Comparison of ENCODE assay signal across 21 cellular contexts in genomic region chr2:45145073-45145899, GRCh38.
"Had no signal": no experiment of that assay in that cellular context is flagged by ENCODE, and none has a peak within 500 bp of the region (broad histone marks: within the 10 kb centered on the region; RNA-seq: fewer than 3 reads in every experiment).

No MANE protein-coding gene starts in this region.

- H3K27me3 ChIP-seq: body of pancreas, right atrium auricular region had no signal

- DNase-seq: activated CD4-positive, alpha-beta memory T cell treated with anti-CD3 and anti-CD28 coated beads for 36 hours; activated CD4-positive, CD25-positive, alpha-beta regulatory T cell treated with anti-CD3 and anti-CD28 coated beads, Interleukin-2, amount 50 U/mL, for 72 hours; activated naive CD4-positive, alpha-beta T cell treated with anti-CD3 and anti-CD28 coated beads for 36 hours; activated T-cell treated with anti-CD3 and anti-CD28 coated beads, Interleukin-2, amount 50 U/mL, for 1 hour; body of pancreas; dorsolateral prefrontal cortex; foreskin keratinocyte; glutamatergic neuron; hippocampal formation; islet precursor cell; lower lobe of right lung; occipital lobe; posterior cingulate gyrus; T-helper 1 cell; T-helper 9 cell; transverse colon had no signal

- H3K4me1 ChIP-seq: body of pancreas, foreskin keratinocyte, lower lobe of right lung, right atrium auricular region, transverse colon had no signal

- ATAC-seq: activated T-helper 17 cell treated with anti-CD3 and anti-CD28 coated beads, Interleukin-2, amount 50 U/mL, for 72 hours; body of pancreas; foreskin keratinocyte; lower lobe of right lung; natural killer cell treated with Interleukin-12 subunit alpha and Interleukin-12 subunit beta and Interleukin-15 and Interleukin-18, amount 100 ng/mL, for 72 hours had no signal

- H3K36me3 Mint-ChIP-seq: activated CD4-positive, alpha-beta memory T cell treated with anti-CD3 and anti-CD28 coated beads for 36 hours had no signal

- H3K27ac Mint-ChIP-seq: activated CD4-positive, alpha-beta memory T cell treated with anti-CD3 and anti-CD28 coated beads for 36 hours; activated naive CD4-positive, alpha-beta T cell treated with anti-CD3 and anti-CD28 coated beads for 36 hours; activated T-helper 17 cell treated with anti-CD3 and anti-CD28 coated beads, Interleukin-2, amount 50 U/mL, for 72 hours; natural killer cell treated with Interleukin-12 subunit alpha and Interleukin-12 subunit beta and Interleukin-15 and Interleukin-18, amount 100 ng/mL, for 72 hours; stimulated activated naive CD8-positive, alpha-beta T cell treated with anti-CD3 and anti-CD28 coated beads, Interleukin-15, Interleukin-2, amounts not matched to agents 100 ng/mL and 50 ng/mL, for 24 hours had no signal

- H3K27ac ChIP-seq: body of pancreas, dorsolateral prefrontal cortex, epithelial cell of prostate, foreskin keratinocyte, lower lobe of right lung, right atrium auricular region, transverse colon had no signal

- H3K4me1 Mint-ChIP-seq: activated T-helper 17 cell treated with anti-CD3 and anti-CD28 coated beads, Interleukin-2, amount 50 U/mL, for 72 hours had no signal

- H3K9me3 ChIP-seq: lower lobe of right lung, transverse colon had no signal

- H3K4me3 Mint-ChIP-seq: activated CD4-positive, alpha-beta memory T cell treated with anti-CD3 and anti-CD28 coated beads for 36 hours; activated naive CD4-positive, alpha-beta T cell treated with anti-CD3 and anti-CD28 coated beads for 36 hours; activated T-helper 17 cell treated with anti-CD3 and anti-CD28 coated beads, Interleukin-2, amount 50 U/mL, for 72 hours; natural killer cell treated with Interleukin-12 subunit alpha and Interleukin-12 subunit beta and Interleukin-15 and Interleukin-18, amount 100 ng/mL, for 72 hours; stimulated activated naive CD8-positive, alpha-beta T cell treated with anti-CD3 and anti-CD28 coated beads, Interleukin-15, Interleukin-2, amounts not matched to agents 100 ng/mL and 50 ng/mL, for 24 hours had no signal

- H3K36me3 ChIP-seq: lower lobe of right lung, right atrium auricular region, transverse colon had no signal

- H3K9me3 Mint-ChIP-seq: activated naive CD4-positive, alpha-beta T cell treated with anti-CD3 and anti-CD28 coated beads for 36 hours; natural killer cell treated with Interleukin-12 subunit alpha and Interleukin-12 subunit beta and Interleukin-15 and Interleukin-18, amount 100 ng/mL, for 72 hours had no signal

- H3K4me3 ChIP-seq: body of pancreas, dorsolateral prefrontal cortex, lower lobe of right lung, right atrium auricular region, transverse colon had no signal
